Comparison of ENCODE assay signal across 20 cellular contexts in the genomic region with DNA sequence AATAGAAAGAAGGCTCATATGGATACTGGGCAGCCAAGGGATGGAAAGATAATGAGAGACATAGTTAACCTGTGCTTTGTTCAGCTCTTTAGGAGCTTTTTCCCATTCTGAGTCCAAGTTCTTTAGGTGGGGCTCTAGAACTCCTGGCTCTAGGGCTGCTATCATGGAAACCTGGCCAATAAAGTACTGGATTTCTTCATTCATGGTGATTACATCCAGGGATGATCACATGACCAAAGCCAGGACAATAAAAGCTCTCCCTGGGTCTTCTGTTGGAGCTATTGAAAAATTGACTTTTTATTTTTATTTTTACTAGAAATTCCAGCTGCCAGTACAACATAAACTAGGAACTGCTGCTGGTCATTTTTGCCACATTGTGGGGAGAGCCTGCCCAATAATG.
A peak's percentile ranks its signal among the peaks of the same experiment; 100 is the strongest.
DNase-seq lines count a peak whose midpoint lies in the region; ATAC-seq and TF ChIP-seq lines count a peak whose summit lies in the region.
"Had no signal": no experiment of that assay in that cellular context is flagged by ENCODE, and none has a peak within 500 bp of the region (broad histone marks: within the 10 kb centered on the region; RNA-seq: fewer than 3 reads in every experiment).

No MANE protein-coding gene starts in this region.

- no peak overlapping the region for H3K9ac ChIP-seq in SK-N-SH

- ATAC-seq in SK-N-SH treated with all-trans-retinoic acid at 6 μM for 48 hours (no peak; the same call in 2 of the 3 replicates), right cardiac atrium (peak; percentile 18 to 36), gastrocnemius medialis (peak; percentile 23 to 48), HG03097 (IDR thresholded peaks at IDR 0.05; ENCODE audit: low FRiP score, unreplicated experiment) (no peak)
- ATAC-seq: naive thymus-derived CD8-positive, alpha-beta T cell had no signal

- H3K36me3 ChIP-seq in SK-N-SH (replicated peaks in 1 of 2; ENCODE audit: control insufficient read depth in 1 of 2, insufficient read depth in 2 of 2, low read length in 1 of 2) (no peaks in the 10 kb centered on the region), gastrocnemius medialis (no peaks in the 10 kb centered on the region), uterus (no peaks in the 10 kb centered on the region)
- H3K36me3 ChIP-seq: BLaER1 treated with 17β-estradiol and CSF1 and Interleukin-3, amounts not matched to agents 10 nM and 100 nM; MG63 had no signal

- H3K9me3 ChIP-seq in SK-N-SH (no peaks in the 10 kb centered on the region), right cardiac atrium (ENCODE audit: control insufficient read depth, low read length) (no peaks in the 10 kb centered on the region), gastrocnemius medialis (no peaks in the 10 kb centered on the region), uterus (no peaks in the 10 kb centered on the region)
- H3K9me3 ChIP-seq: MG63 had no signal

- peaks cover 11% of the 10 kb centered on the region for H3F3A ChIP-seq in SK-N-SH (replicated peaks; ENCODE audit: insufficient read depth)

- H3K4me2 ChIP-seq in SK-N-SH: peak overlapping the region; percentile 23; the same call in 1 of the 2 replicates

- TF ChIP-seq CTCF in SK-N-SH (IDR thresholded peaks at IDR 0.05) (no peak), gastrocnemius medialis (IDR thresholded peaks at IDR 0.05 in 4 of 5, conservative IDR thresholded peaks at IDR 0.05 in 1 of 5) (no peak), uterus (IDR thresholded peaks at IDR 0.05) (no peak)

- no peaks in the 10 kb centered on the region for H4K20me1 ChIP-seq in SK-N-SH (ENCODE audit: insufficient read depth)
- H4K20me1 ChIP-seq: BLaER1 treated with 17β-estradiol and CSF1 and Interleukin-3, amounts not matched to agents 10 nM and 100 nM had no signal

- H3K9me2 ChIP-seq in SK-N-SH: no peaks in the 10 kb centered on the region

- H2AFZ ChIP-seq in SK-N-SH (ENCODE audit: low read depth): peak overlapping the region; percentile 63; the same call in 1 of the 2 replicates

- CTCF ChIA-PET in SK-N-SH (lab: Yijun Ruan, JAX): interaction anchor here (1.5 kb wide), 1 partner anchor 20 kb away, joined by 3 read pairs; no protein-coding TSS in a partner anchor

- H3K4me3 ChIP-seq in SK-N-SH (ENCODE audit: low read depth in 2 of 2, low read length in 1 of 2) (no peak overlapping the region), right cardiac atrium (ENCODE audit: low read length) (no peak overlapping the region), gastrocnemius medialis (peak overlapping the region in 1 of 4 donors; percentile 10), uterus (no peak overlapping the region)
- H3K4me3 ChIP-seq: BLaER1 treated with 17β-estradiol and CSF1 and Interleukin-3, amounts not matched to agents 10 nM and 100 nM; MG63 had no signal

- TF ChIP-seq POLR2A in gastrocnemius medialis (IDR thresholded peaks at IDR 0.05): no peak
- TF ChIP-seq POLR2A in uterus (IDR thresholded peaks at IDR 0.05): no peak

- peaks cover 0 to 13% of the 10 kb centered on the region in 2 experiments; a peak in 2 of 4 replicates for H3K4me1 ChIP-seq in SK-N-SH (ENCODE audit: control insufficient read depth in 1 of 2, insufficient read depth in 2 of 2, low read depth in 1 of 2, low read length in 1 of 2)
- H3K4me1 ChIP-seq in right cardiac atrium (ENCODE audit: control insufficient read depth, insufficient read depth, low read length): peaks cover 12% of the 10 kb centered on the region
- H3K4me1 ChIP-seq in gastrocnemius medialis: peaks cover 21 to 25% of the 10 kb centered on the region in 2 donors
- H3K4me1 ChIP-seq in uterus: peaks cover 5 to 14% of the 10 kb centered on the region in 2 donors

- H3K27me3 ChIP-seq in SK-N-SH (ENCODE audit: insufficient read depth) (no peaks in the 10 kb centered on the region), right cardiac atrium (ENCODE audit: control insufficient read depth, insufficient read depth) (no peaks in the 10 kb centered on the region), gastrocnemius medialis (no peaks in the 10 kb centered on the region), uterus (no peaks in the 10 kb centered on the region)
- H3K27me3 ChIP-seq: BLaER1 treated with 17β-estradiol and CSF1 and Interleukin-3, amounts not matched to agents 10 nM and 100 nM; MG63 had no signal

- intact Hi-C loops in right cardiac atrium (cut with DNase I): no loop called here
- intact Hi-C loops in gastrocnemius medialis (cut with DNase I; ENCODE audit: low total_unique reads): no loop called here
- intact Hi-C loops in uterus (cut with DNase I; ENCODE audit: low total_unique reads): no loop called here

- in situ Hi-C loops in gastrocnemius medialis (cut with MboI; ENCODE audit: low sequenced_read_pairs in 4 of 4): no loop called here

- no peak for TF ChIP-seq RAD21 in SK-N-SH (IDR thresholded peaks at IDR 0.05; ENCODE audit: low read length)

- POLR2A ChIA-PET in SK-N-SH (lab: Yijun Ruan, JAX): no interaction called here

- H3K27ac ChIP-seq in SK-N-SH (ENCODE audit: low read depth in 2 of 2, low read length in 1 of 2) (peak overlapping the region in 1 of 2 experiments; percentile 74; a peak in 2 of 4 replicates), right cardiac atrium (ENCODE audit: low read length) (peak overlapping the region; percentile 94), gastrocnemius medialis (peak overlapping the region; percentile 65 to 81 (median 70)), uterus (peak overlapping the region; percentile 75 to 81)
- H3K27ac ChIP-seq: 22Rv1 had no signal

- DNase-seq in SK-N-SH (no peak), right cardiac atrium (no peak), gastrocnemius medialis (no peak), uterus (no peak), Ammon's horn (ENCODE audit: low spot score) (no peak), RPMI8226 (no peak)
- DNase-seq: activated CD4-positive, CD25-positive, alpha-beta regulatory T cell; activated effector memory CD4-positive, alpha-beta T cell treated with Interleukin-2 at 50 U/mL for 16 hours; DMS 273 treated with DMSO at 0.1 percent for 48 hours; naive thymus-derived CD8-positive, alpha-beta T cell; NCI-H1694; NCI-H446; SHP77; stimulated activated CD4-positive, alpha-beta T cell treated with anti-CD3 and anti-CD28 coated beads, Interleukin-2, amount 100 ng/mL, for 24 hours; T-helper 2 cell had no signal

- H3K79me2 ChIP-seq in SK-N-SH (ENCODE audit: insufficient read depth): no peaks in the 10 kb centered on the region

- TF ChIP-seq EP300 in SK-N-SH (IDR thresholded peaks at IDR 0.05; ENCODE audit: borderline replicate concordance in 1 of 2, low read depth in 1 of 2, low read length in 1 of 2): no peak

TF ChIP-seq in SK-N-SH, 30 proteins besides CTCF, POLR2A, EP300 and RAD21:
- TF ChIP-seq, protein P1, sequence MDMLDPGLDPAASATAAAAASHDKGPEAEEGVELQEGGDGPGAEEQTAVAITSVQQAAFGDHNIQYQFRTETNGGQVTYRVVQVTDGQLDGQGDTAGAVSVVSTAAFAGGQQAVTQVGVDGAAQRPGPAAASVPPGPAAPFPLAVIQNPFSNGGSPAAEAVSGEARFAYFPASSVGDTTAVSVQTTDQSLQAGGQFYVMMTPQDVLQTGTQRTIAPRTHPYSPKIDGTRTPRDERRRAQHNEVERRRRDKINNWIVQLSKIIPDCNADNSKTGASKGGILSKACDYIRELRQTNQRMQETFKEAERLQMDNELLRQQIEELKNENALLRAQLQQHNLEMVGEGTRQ (IDR thresholded peaks at IDR 0.05; ENCODE audit: borderline replicate concordance, low read depth, low read length): no peak

TF ChIP-seq in SK-N-SH treated with all-trans-retinoic acid at 6 μM for 48 hours, 23 proteins besides CTCF, POLR2A, EP300 and RAD21 (continues in another document):
- TF ChIP-seq, protein P2, sequence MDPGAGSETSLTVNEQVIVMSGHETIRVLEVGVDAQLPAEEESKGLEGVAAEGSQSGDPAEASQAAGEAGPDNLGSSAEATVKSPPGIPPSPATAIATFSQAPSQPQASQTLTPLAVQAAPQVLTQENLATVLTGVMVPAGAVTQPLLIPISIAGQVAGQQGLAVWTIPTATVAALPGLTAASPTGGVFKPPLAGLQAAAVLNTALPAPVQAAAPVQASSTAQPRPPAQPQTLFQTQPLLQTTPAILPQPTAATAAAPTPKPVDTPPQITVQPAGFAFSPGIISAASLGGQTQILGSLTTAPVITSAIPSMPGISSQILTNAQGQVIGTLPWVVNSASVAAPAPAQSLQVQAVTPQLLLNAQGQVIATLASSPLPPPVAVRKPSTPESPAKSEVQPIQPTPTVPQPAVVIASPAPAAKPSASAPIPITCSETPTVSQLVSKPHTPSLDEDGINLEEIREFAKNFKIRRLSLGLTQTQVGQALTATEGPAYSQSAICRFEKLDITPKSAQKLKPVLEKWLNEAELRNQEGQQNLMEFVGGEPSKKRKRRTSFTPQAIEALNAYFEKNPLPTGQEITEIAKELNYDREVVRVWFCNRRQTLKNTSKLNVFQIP (CRISPR knock-in tag; IDR thresholded peaks at IDR 0.05; ENCODE audit: borderline replicate concordance, low read depth): no peak
- TF ChIP-seq ZFP30 (CRISPR knock-in tag; IDR thresholded peaks at IDR 0.05) (no peak), OSR1 (CRISPR knock-in tag; IDR thresholded peaks at IDR 0.05) (no peak), RARB (CRISPR knock-in tag; IDR thresholded peaks at IDR 0.05) (no peak), CSDC2 (CRISPR knock-in tag; IDR thresholded peaks at IDR 0.05) (no peak), BACH2 (CRISPR knock-in tag; IDR thresholded peaks at IDR 0.05; ENCODE audit: borderline replicate concordance) (no peak), GLIS3 (CRISPR knock-in tag; IDR thresholded peaks at IDR 0.05) (no peak)
- TF ChIP-seq, protein P3, sequence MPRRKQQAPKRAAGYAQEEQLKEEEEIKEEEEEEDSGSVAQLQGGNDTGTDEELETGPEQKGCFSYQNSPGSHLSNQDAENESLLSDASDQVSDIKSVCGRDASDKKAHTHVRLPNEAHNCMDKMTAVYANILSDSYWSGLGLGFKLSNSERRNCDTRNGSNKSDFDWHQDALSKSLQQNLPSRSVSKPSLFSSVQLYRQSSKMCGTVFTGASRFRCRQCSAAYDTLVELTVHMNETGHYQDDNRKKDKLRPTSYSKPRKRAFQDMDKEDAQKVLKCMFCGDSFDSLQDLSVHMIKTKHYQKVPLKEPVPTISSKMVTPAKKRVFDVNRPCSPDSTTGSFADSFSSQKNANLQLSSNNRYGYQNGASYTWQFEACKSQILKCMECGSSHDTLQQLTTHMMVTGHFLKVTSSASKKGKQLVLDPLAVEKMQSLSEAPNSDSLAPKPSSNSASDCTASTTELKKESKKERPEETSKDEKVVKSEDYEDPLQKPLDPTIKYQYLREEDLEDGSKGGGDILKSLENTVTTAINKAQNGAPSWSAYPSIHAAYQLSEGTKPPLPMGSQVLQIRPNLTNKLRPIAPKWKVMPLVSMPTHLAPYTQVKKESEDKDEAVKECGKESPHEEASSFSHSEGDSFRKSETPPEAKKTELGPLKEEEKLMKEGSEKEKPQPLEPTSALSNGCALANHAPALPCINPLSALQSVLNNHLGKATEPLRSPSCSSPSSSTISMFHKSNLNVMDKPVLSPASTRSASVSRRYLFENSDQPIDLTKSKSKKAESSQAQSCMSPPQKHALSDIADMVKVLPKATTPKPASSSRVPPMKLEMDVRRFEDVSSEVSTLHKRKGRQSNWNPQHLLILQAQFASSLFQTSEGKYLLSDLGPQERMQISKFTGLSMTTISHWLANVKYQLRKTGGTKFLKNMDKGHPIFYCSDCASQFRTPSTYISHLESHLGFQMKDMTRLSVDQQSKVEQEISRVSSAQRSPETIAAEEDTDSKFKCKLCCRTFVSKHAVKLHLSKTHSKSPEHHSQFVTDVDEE (CRISPR knock-in tag; IDR thresholded peaks at IDR 0.05): no peak

Comparison
In these comparisons a context has a peak if more than half of its experiments do, and no peak if none do; other contexts are left out.
1. ATAC-seq: peak in right cardiac atrium (2 of 2) and gastrocnemius medialis (2 of 2); none in SK-N-SH treated with all-trans-retinoic acid at 6 μM for 48 hours (single experiment) and HG03097 (single experiment).